ENCODE assay signal across 8 cellular contexts in the genomic region with DNA sequence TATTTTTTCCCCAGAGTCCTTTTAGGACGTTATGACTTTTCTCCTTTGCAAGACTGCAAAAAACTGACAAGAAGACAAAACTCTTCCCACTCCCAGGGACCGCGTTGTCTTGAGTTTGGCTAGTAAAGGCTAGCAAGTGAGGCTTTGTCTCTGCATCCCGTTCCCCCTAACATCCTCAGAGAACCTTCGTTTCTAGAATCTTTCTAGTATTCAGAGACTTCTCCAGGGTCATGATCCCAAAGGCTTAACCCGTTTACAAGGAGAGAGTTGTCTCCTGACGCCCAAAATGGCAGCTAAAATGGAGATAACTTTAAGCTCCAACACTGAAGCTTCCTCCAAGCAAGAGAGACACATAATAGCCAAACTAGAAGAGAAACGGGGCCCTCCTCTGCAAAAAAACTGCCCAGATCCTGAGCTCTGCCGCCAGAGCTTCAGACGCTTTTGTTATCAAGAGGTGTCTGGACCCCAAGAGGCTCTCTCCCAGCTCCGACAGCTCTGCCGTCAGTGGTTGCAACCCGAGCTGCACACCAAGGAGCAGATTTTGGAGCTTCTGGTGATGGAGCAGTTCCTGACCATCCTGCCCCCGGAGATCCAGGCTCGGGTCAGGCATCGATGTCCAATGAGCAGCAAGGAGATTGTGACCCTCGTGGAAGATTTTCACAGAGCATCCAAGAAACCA. TPM values are rescaled to one million over a fixed set of nuclear protein-coding genes. Genes with fewer than 3 reads are reported as not detected.
A peak's percentile ranks its signal among the peaks of the same experiment; 100 is the strongest.
DNase-seq lines count a peak whose midpoint lies in the region; ATAC-seq and TF ChIP-seq lines count a peak whose summit lies in the region.

No MANE protein-coding gene starts in this region.

- H4K91ac ChIP-seq in IMR-90 (ENCODE audit: insufficient read depth, low read depth, low read length): no peak overlapping the region

- POLR2A ChIA-PET in IMR-90 (lab: Charles Lee; ENCODE audit: unreplicated experiment): no interaction called here

- no peaks in the 10 kb centered on the region for H3F3A ChIP-seq in DOHH2 (ENCODE audit: control insufficient read depth, insufficient read depth)

- H3K4me1 ChIP-seq in DOHH2 (ENCODE audit: control insufficient read depth, low read length) (peaks cover 12% of the 10 kb centered on the region), IMR-90 (ENCODE audit: control insufficient read depth, insufficient read depth, low read length) (peaks cover 4% of the 10 kb centered on the region), testis (peaks cover 12% of the 10 kb centered on the region)

- H4K20me1 ChIP-seq in DOHH2 (ENCODE audit: control insufficient read depth, insufficient read depth, low read depth, low read length): no peaks in the 10 kb centered on the region
- H4K20me1 ChIP-seq in IMR-90 (ENCODE audit: insufficient read depth, low read length): peaks cover 2% of the 10 kb centered on the region; the same call in 1 of the 2 replicates

- H3K9me2 ChIP-seq in DOHH2 (replicated peaks; ENCODE audit: control insufficient read depth, low read length): no peaks in the 10 kb centered on the region

- no peak for ATAC-seq in IMR-90 (ENCODE audit: low read depth)

- no peak overlapping the region for H2BK15ac ChIP-seq in IMR-90 (ENCODE audit: low read depth, low read length)

- H2BK20ac ChIP-seq in IMR-90 (ENCODE audit: low read depth, low read length): no peak overlapping the region

- H3K27ac ChIP-seq in DOHH2 (ENCODE audit: low read depth, low read length) (0 out of 2 replicates have a peak overlapping the region, but pooled peaks have one; percentile 2), IMR-90 (ENCODE audit: insufficient read depth, low read length) (peak overlapping the region; percentile 52), testis (peak overlapping the region; percentile 49 to 66)

- peak overlapping the region; percentile 3; the same call in 1 of the 2 replicates for H2AK5ac ChIP-seq in IMR-90 (ENCODE audit: low read depth, low read length)

- peaks cover 56% of the 10 kb centered on the region for H3K79me2 ChIP-seq in DOHH2 (ENCODE audit: control insufficient read depth, low read length)

- peak overlapping the region; percentile 25 to 68; a peak in 2 of 4 replicates for H4K8ac ChIP-seq in IMR-90 (ENCODE audit: low read depth in 2 of 2, low read length in 2 of 2)

- H3K4me2 ChIP-seq in DOHH2 (ENCODE audit: low read length) (peak overlapping the region; percentile 95), IMR-90 (ENCODE audit: low read depth, low read length) (peak overlapping the region; percentile 94)

- H3K27me3 ChIP-seq in DOHH2 (ENCODE audit: control insufficient read depth, low read length): no peaks in the 10 kb centered on the region
- H3K27me3 ChIP-seq in IMR-90 (ENCODE audit: control insufficient read depth, insufficient read depth, low read length): no peaks in the 10 kb centered on the region
- no peaks in the 10 kb centered on the region for H3K27me3 ChIP-seq in testis

- H3K9me1 ChIP-seq in IMR-90 (ENCODE audit: insufficient read depth, low read length): no peaks in the 10 kb centered on the region

- TF ChIP-seq CTCF in DOHH2 (IDR thresholded peaks at IDR 0.05; ENCODE audit: low read depth, low read length, poor library complexity, severe bottlenecking) (no peak), IMR-90 (conservative IDR thresholded peaks at IDR 0.05; ENCODE audit: low read depth, low read length) (no peak), testis (IDR thresholded peaks at IDR 0.05) (no peak)

- peak overlapping the region; percentile 33 for H2BK5ac ChIP-seq in IMR-90 (ENCODE audit: low read depth, low read length, poor library complexity, severe bottlenecking)

- peak overlapping the region; percentile 42; the same call in 1 of the 2 replicates for H3K56ac ChIP-seq in IMR-90 (ENCODE audit: extremely low read depth, insufficient read depth, low read length)

- H4K5ac ChIP-seq in IMR-90 (ENCODE audit: low read depth, low read length): peak overlapping the region; percentile 26; the same call in 1 of the 2 replicates

- no TSS peak for BruUV-seq in IMR-90 (replicated peaks; lab: Mats Ljungman, UMichigan)

- H3K4me3 ChIP-seq in DOHH2 (ENCODE audit: low read length) (peak overlapping the region; percentile 89), IMR-90 (ENCODE audit: insufficient read depth, low read depth, low read length) (peak overlapping the region; percentile 73), testis (peak overlapping the region; percentile 82 to 98)

- H3K14ac ChIP-seq in IMR-90 (replicated peaks; ENCODE audit: low read depth, low read length): peak overlapping the region; percentile 48

- peak overlapping the region; percentile 38 for H2AK9ac ChIP-seq in IMR-90 (replicated peaks; ENCODE audit: low read depth, low read length, poor library complexity)

- in situ Hi-C loops in IMR-90 (cut with MboI; ENCODE audit: low sequenced_read_pairs): no loop called here

- peak overlapping the region; percentile 94 for H2AFZ ChIP-seq in IMR-90 (replicated peaks; ENCODE audit: low read length, poor library complexity)

- WGBS in IMR-90 (ENCODE audit: extremely low coverage in 2 of 2, insufficient read length in 1 of 2), 2 experiments: 0% methylated on average over 2 of the region's 17 CpGs; no CpG with 5 or more reads in 1 of the 2 experiments
- 19 to 22% methylated on average over 17 of the region's 17 CpGs for whole genome bisulfite sequencing in testis, 2 donors

- DNase-seq in IMR-90 (peak; percentile 18), amniotic epithelial cell (ENCODE audit: low read depth) (peak; percentile 15), kidney tubule cell (ENCODE audit: low spot score) (peak; percentile 13), testis (peak; percentile 18), SIG-M5 treated with dmso at 0.1 percent for 504 hours (lab: John Stamatoyannopoulos, UW; ENCODE audit: unreplicated experiment) (no peak), NCI-H446 (lab: John Stamatoyannopoulos, UW) (no peak), HCEC 1CT (no peak)

- peaks cover 40 to 63% of the 10 kb centered on the region in 2 experiments for H3K79me1 ChIP-seq in IMR-90 (ENCODE audit: low read depth in 1 of 2, low read length in 2 of 2)

- no peak for TF ChIP-seq RAD21 in IMR-90 (IDR thresholded peaks at IDR 0.05; ENCODE audit: low read length)

- peak overlapping the region; percentile 83 for H3K9ac ChIP-seq in IMR-90 (ENCODE audit: low read depth, low read length)

- H3K9me3 ChIP-seq in DOHH2 (ENCODE audit: control insufficient read depth, insufficient read depth, low read length) (peaks cover 35% of the 10 kb centered on the region; the same call in 1 of the 2 replicates), IMR-90 (ENCODE audit: control insufficient read depth, insufficient read depth, low read length) (peaks cover 26% of the 10 kb centered on the region), testis (no peaks in the 10 kb centered on the region)

- H2BK120ac ChIP-seq in IMR-90 (ENCODE audit: low read depth, low read length): no peak overlapping the region

- H3K36me3 ChIP-seq in DOHH2 (ENCODE audit: control insufficient read depth, low read length) (peaks cover 55% of the 10 kb centered on the region), IMR-90 (ENCODE audit: control insufficient read depth, insufficient read depth, low read length) (peaks cover 37% of the 10 kb centered on the region), testis (ENCODE audit: low read depth, missing control alignments) (no peaks in the 10 kb centered on the region)

- no peak for TF ChIP-seq POLR2A in IMR-90 (IDR thresholded peaks at IDR 0.05; ENCODE audit: low read depth, low read length)
- no peak for TF ChIP-seq POLR2A in testis (IDR thresholded peaks at IDR 0.05)

- peak overlapping the region; percentile 86 for H3K23ac ChIP-seq in IMR-90 (ENCODE audit: low read depth, low read length)

- CTCF ChIA-PET in IMR-90 (lab: Yijun Ruan, JAX): no interaction called here

- H3K18ac ChIP-seq in IMR-90 (ENCODE audit: low read depth, low read length): no peak overlapping the region

- intact Hi-C loops in IMR-90 (cut with micrococcal nuclease): loop anchor here (2.0 kb wide), 1 partner anchor 57 kb away; no protein-coding TSS in a partner anchor
- intact Hi-C loops in testis (cut with DNase I; ENCODE audit: low total_unique reads): no loop called here

- H3K4ac ChIP-seq in IMR-90 (ENCODE audit: low read depth, low read length): peak overlapping the region; percentile 60; the same call in 1 of the 2 replicates

- dilution Hi-C loops in IMR-90 (cut with HindIII; ENCODE audit: low sequenced_read_pairs, unreplicated experiment): no loop called here

RNA-seq across cellular contexts. Expression of gene ZNF174, which starts 0.8 kb away (rescaled TPM):
- 5.3 and 7.2 TPM in 2 replicates for total RNA-seq in IMR-90 (2012; rRNA removed)
- 9.4 and 10.6 TPM in 2 replicates for polyA plus RNA-seq in IMR-90 (2012; rRNA removed)
- 6.6 and 9.8 TPM in 2 replicates for polyA plus RNA-seq in IMR-90 (2012; cell fraction: cytosol; rRNA removed)
- 5.1 and 8.9 TPM in 2 replicates for polyA plus RNA-seq in IMR-90 (2012; cell fraction: nucleus; rRNA removed; ENCODE audit: low replicate concordance)
- 10 to 100 TPM; 18.3 to 23.2 TPM for total RNA-seq in testis
- polyA plus RNA-seq in testis (ENCODE audit: insufficient read depth, low read depth, low replicate concordance): 19.2 TPM

RNA-seq across cellular contexts. Expression of gene ZSCAN32, which starts 1.1 kb away (rescaled TPM):
- 10.0 and 16.5 TPM in 2 replicates for total RNA-seq in IMR-90 (2012; rRNA removed)
- 10.3 and 13.0 TPM in 2 replicates for polyA plus RNA-seq in IMR-90 (2012; rRNA removed)
- 4.4 and 6.0 TPM in 2 replicates for polyA plus RNA-seq in IMR-90 (2012; cell fraction: cytosol; rRNA removed)
- 8.0 and 18.2 TPM in 2 replicates for polyA plus RNA-seq in IMR-90 (2012; cell fraction: nucleus; rRNA removed; ENCODE audit: low replicate concordance)
- 10 to 100 TPM; 13.4 to 19.1 TPM for total RNA-seq in testis
- polyA plus RNA-seq in testis (ENCODE audit: insufficient read depth, low read depth, low replicate concordance): 21.0 TPM

RNA-seq across cellular contexts. Expression of gene ZNF597, which starts 41.4 kb away (rescaled TPM):
- total RNA-seq in IMR-90 (2012; rRNA removed) (3.0 and 3.1 TPM in 2 replicates), testis (10 to 100 TPM in 1 of 2 donors, 1 to 10 TPM in 1; 9.1 to 11.0 TPM)
- polyA plus RNA-seq in IMR-90 (2012; rRNA removed) (0.79 and 0.91 TPM in 2 replicates), testis (ENCODE audit: insufficient read depth, low read depth, low replicate concordance) (6.9 TPM)
- 0.24 and 0.31 TPM in 2 replicates for polyA plus RNA-seq in IMR-90 (2012; cell fraction: cytosol; rRNA removed)
- 0.24 and 1.9 TPM in 2 replicates for polyA plus RNA-seq in IMR-90 (2012; cell fraction: nucleus; rRNA removed; ENCODE audit: low replicate concordance)

RNA-seq across cellular contexts. Expression of gene NAA60, which starts 41.6 kb away (rescaled TPM):
- total RNA-seq in IMR-90 (2012; rRNA removed): 5.6 and 7.5 TPM in 2 replicates
- 15.2 and 18.0 TPM in 2 replicates for polyA plus RNA-seq in IMR-90 (2012; rRNA removed)
- 9.1 and 16.7 TPM in 2 replicates for polyA plus RNA-seq in IMR-90 (2012; cell fraction: cytosol; rRNA removed)
- polyA plus RNA-seq in IMR-90 (2012; cell fraction: nucleus; rRNA removed; ENCODE audit: low replicate concordance): 25.4 and 50.3 TPM in 2 replicates
- 100 to 1,000 TPM in 1 of 2 donors, 10 to 100 TPM in 1; 99.2 to 120 TPM for total RNA-seq in testis
- polyA plus RNA-seq in testis (ENCODE audit: insufficient read depth, low read depth, low replicate concordance): 61.8 TPM

RNA-seq across cellular contexts. Expression of gene OR2C1, which starts 46.2 kb away (rescaled TPM):
- total RNA-seq in IMR-90 (2012; rRNA removed) (under 0.01 TPM in 1 of 2 replicates, not detected in the other), testis (under 1 TPM; 0.39 to 0.68 TPM)
- polyA plus RNA-seq in IMR-90 (2012; rRNA removed) (0.05 TPM in 1 of 2 replicates, not detected in the other), testis (ENCODE audit: insufficient read depth, low read depth, low replicate concordance) (0.30 TPM)
- 0.05 TPM in 1 of 2 replicates, not detected in the other for polyA plus RNA-seq in IMR-90 (2012; cell fraction: cytosol; rRNA removed)
- polyA plus RNA-seq in IMR-90 (2012; cell fraction: nucleus; rRNA removed; ENCODE audit: low replicate concordance): 0.05 TPM in 2 replicates

Comparison
In these comparisons a context has a peak if more than half of its experiments do, and no peak if none do; other contexts are left out.
1. H3K27ac ChIP-seq: peak in every context shown above with its lines; median percentile 58 in testis; 52 in IMR-90; 2 in DOHH2.
2. DNase-seq: peak in IMR-90 (single experiment), amniotic epithelial cell (single experiment), kidney tubule cell (single experiment) and testis (single experiment); none in SIG-M5 treated with dmso at 0.1 percent for 504 hours (single experiment), NCI-H446 (0 of 2) and HCEC 1CT (single experiment).
3. Peak in every context shown above with its lines, with median percentiles within 50 percentile points of each other: H3K4me3 ChIP-seq.